11 cellular contexts compared by ENCODE assay signal in genomic region chr12:65189028-65189718, GRCh38. TPM values are rescaled to one million over a fixed set of nuclear protein-coding genes. Genes with fewer than 3 reads are reported as not detected.
DNase-seq lines count a peak whose midpoint lies in the region; ATAC-seq and TF ChIP-seq lines count a peak whose summit lies in the region.
"Had no signal": no experiment of that assay in that cellular context is flagged by ENCODE, and none has a peak within 500 bp of the region (broad histone marks: within the 10 kb centered on the region; RNA-seq: fewer than 3 reads in every experiment).

No MANE protein-coding gene starts in this region.

- H4K20me1 ChIP-seq in PC-9 (ENCODE audit: insufficient read depth) (peaks cover 12% of the 10 kb centered on the region), PC-3 (ENCODE audit: low read length) (peaks cover 4% of the 10 kb centered on the region; the same call in 1 of the 2 replicates)

- BruUV-seq in PC-9 (replicated peaks; lab: Mats Ljungman, UMichigan) (no TSS peak), PC-3 (replicated peaks; lab: Mats Ljungman, UMichigan) (no TSS peak)

- H2AFZ ChIP-seq in PC-9 (no peak overlapping the region), PC-3 (ENCODE audit: low read length) (no peak overlapping the region)

- no peak overlapping the region for H3K4me3 ChIP-seq in suprapubic skin
- H3K4me3 ChIP-seq in PC-9 = no peak overlapping the region
- no peak overlapping the region for H3K4me3 ChIP-seq in PC-3 (ENCODE audit: low read length)
- H3K4me3 ChIP-seq in esophagus muscularis mucosa = no peak overlapping the region
- H3K4me3 ChIP-seq: pancreas had no signal

- intact Hi-C loops in CD4-positive, alpha-beta T cell (cut with DNase I, micrococcal nuclease) = no loop called here
- intact Hi-C loops in PC-9 (cut with micrococcal nuclease; ENCODE audit: unreplicated experiment) (no loop called here), PC-3 (cut with micrococcal nuclease) (no loop called here), esophagus muscularis mucosa (cut with DNase I) (no loop called here)

- POLR2A ChIA-PET in CD4-positive, alpha-beta T cell (lab: Charles Lee) = no interaction called here
- POLR2A ChIA-PET in PC-9 (lab: Charles Lee; ENCODE audit: unreplicated experiment) = interaction anchor here (0.6 kb wide), 1 partner anchor 16 kb away, joined by 8 read pairs; no protein-coding TSS in a partner anchor
- POLR2A ChIA-PET in PC-3 (lab: Charles Lee; ENCODE audit: unreplicated experiment) = no interaction called here

- peak overlapping the region; percentile 35 for H3K27ac Mint-ChIP-seq in CD4-positive, alpha-beta T cell

- no peak for ATAC-seq in CD4-positive, alpha-beta T cell (ENCODE audit: poor library complexity)
- ATAC-seq in GM19328 (IDR thresholded peaks at IDR 0.05; ENCODE audit: unreplicated experiment) = peak; percentile 96
- ATAC-seq in HG02763 (IDR thresholded peaks at IDR 0.05; ENCODE audit: unreplicated experiment) = peak; percentile 95
- peak; percentile 95 for ATAC-seq in HG03558 (IDR thresholded peaks at IDR 0.05; ENCODE audit: extremely low read depth, unreplicated experiment)
- ATAC-seq in PC-3 = no peak
- ATAC-seq: activated CD4-positive, CD25-positive, alpha-beta regulatory T cell treated with anti-CD3 and anti-CD28 coated beads, Interleukin-2, amount 50 U/mL, for 24 hours; pancreas had no signal

- H3K36me3 ChIP-seq in suprapubic skin (no peaks in the 10 kb centered on the region), PC-9 (ENCODE audit: low read depth) (no peaks in the 10 kb centered on the region), PC-3 (ENCODE audit: low read depth, low read length) (peaks cover 3% of the 10 kb centered on the region; the same call in 1 of the 2 replicates), esophagus muscularis mucosa (no peaks in the 10 kb centered on the region)
- H3K36me3 ChIP-seq: pancreas had no signal

- no peak for TF ChIP-seq EP300 in suprapubic skin (IDR thresholded peaks at IDR 0.05)
- no peak for TF ChIP-seq EP300 in esophagus muscularis mucosa (IDR thresholded peaks at IDR 0.05)

- no peak overlapping the region for H3K9ac ChIP-seq in PC-3 (ENCODE audit: low read length)

- no peaks in the 10 kb centered on the region for H3K9me3 ChIP-seq in CD4-positive, alpha-beta T cell (ENCODE audit: control insufficient read depth, low read length)
- H3K9me3 ChIP-seq in suprapubic skin (no peaks in the 10 kb centered on the region), PC-9 (ENCODE audit: insufficient read depth, low read depth) (no peaks in the 10 kb centered on the region), PC-3 (ENCODE audit: low read length) (no peaks in the 10 kb centered on the region), esophagus muscularis mucosa (no peaks in the 10 kb centered on the region)
- H3K9me3 ChIP-seq: pancreas had no signal

- no peak overlapping the region for H3K4me2 ChIP-seq in PC-9
- H3K4me2 ChIP-seq in PC-3 (ENCODE audit: low read length) = no peak overlapping the region

- no peak overlapping the region for H3K4me3 Mint-ChIP-seq in CD4-positive, alpha-beta T cell

- no peaks in the 10 kb centered on the region for H3K27me3 ChIP-seq in CD4-positive, alpha-beta T cell (ENCODE audit: control insufficient read depth, insufficient read depth, low read length)
- no peaks in the 10 kb centered on the region for H3K27me3 ChIP-seq in suprapubic skin
- H3K27me3 ChIP-seq in PC-9 (ENCODE audit: insufficient read depth, low read depth) = no peaks in the 10 kb centered on the region
- H3K27me3 ChIP-seq in PC-3 (ENCODE audit: low read length) = no peaks in the 10 kb centered on the region
- no peaks in the 10 kb centered on the region for H3K27me3 ChIP-seq in esophagus muscularis mucosa
- H3K27me3 ChIP-seq: pancreas had no signal

- no peak for TF ChIP-seq CTCF in CD4-positive, alpha-beta T cell (IDR thresholded peaks at IDR 0.05)
- no peak for TF ChIP-seq CTCF in suprapubic skin (IDR thresholded peaks at IDR 0.05)
- TF ChIP-seq CTCF in PC-9 (conservative IDR thresholded peaks at IDR 0.05) = no peak
- TF ChIP-seq CTCF in PC-3 (conservative IDR thresholded peaks at IDR 0.05; ENCODE audit: low read depth, low read length) = no peak
- TF ChIP-seq CTCF in esophagus muscularis mucosa (IDR thresholded peaks at IDR 0.05) = no peak

- H3K27ac ChIP-seq in CD4-positive, alpha-beta T cell (ENCODE audit: low read depth, low read length) = no peak overlapping the region
- H3K27ac ChIP-seq in suprapubic skin = no peak overlapping the region
- no peak overlapping the region for H3K27ac ChIP-seq in PC-9
- no peak overlapping the region for H3K27ac ChIP-seq in PC-3 (ENCODE audit: low read length)
- H3K27ac ChIP-seq in esophagus muscularis mucosa (replicated peaks in 1 of 4) = no peak overlapping the region
- H3K27ac ChIP-seq: pancreas had no signal

- peaks cover 66% of the 10 kb centered on the region for H3K79me2 ChIP-seq in PC-9 (ENCODE audit: low read depth)
- H3K79me2 ChIP-seq in PC-3 (ENCODE audit: low read length) = peaks cover 65% of the 10 kb centered on the region

- no peaks in the 10 kb centered on the region for H3K27me3 Mint-ChIP-seq in CD4-positive, alpha-beta T cell

- H3F3A ChIP-seq in PC-9 (ENCODE audit: insufficient read depth, low read depth) (no peaks in the 10 kb centered on the region), PC-3 (ENCODE audit: low read length, unreplicated experiment) (no peaks in the 10 kb centered on the region)

- CTCF ChIA-PET in CD4-positive, alpha-beta T cell (lab: Charles Lee) = no interaction called here
- CTCF ChIA-PET in PC-9 (lab: Charles Lee) (no interaction called here), PC-3 (lab: Charles Lee) (no interaction called here)

- TF ChIP-seq POLR2A in suprapubic skin (IDR thresholded peaks at IDR 0.05) = no peak
- TF ChIP-seq POLR2A in esophagus muscularis mucosa (IDR thresholded peaks at IDR 0.05; ENCODE audit: low read depth) = no peak

- H3K4me1 Mint-ChIP-seq in CD4-positive, alpha-beta T cell (ENCODE audit: low read depth) = peaks cover 79% of the 10 kb centered on the region

- 96% methylated on average over 4 of the region's 4 CpGs for WGBS in suprapubic skin
- whole genome bisulfite sequencing in esophagus muscularis mucosa = 89% methylated on average over 4 of the region's 4 CpGs

- no peaks in the 10 kb centered on the region for H3K9me2 ChIP-seq in PC-9 (ENCODE audit: insufficient read depth)
- H3K9me2 ChIP-seq in PC-3 (replicated peaks; ENCODE audit: low read length) = no peaks in the 10 kb centered on the region

- H3K36me3 Mint-ChIP-seq in CD4-positive, alpha-beta T cell (ENCODE audit: low read depth) = peaks cover 47% of the 10 kb centered on the region

- DNase-seq in CD4-positive, alpha-beta T cell = no peak
- DNase-seq in suprapubic skin (ENCODE audit: low spot score in 2 of 2) = no peak
- no peak for DNase-seq in PC-9
- DNase-seq in PC-3 = no peak
- DNase-seq in esophagus muscularis mucosa (ENCODE audit: extremely low spot score) = no peak
- DNase-seq: NCI-H748 treated with DMSO at 0.1 percent for 48 hours, pancreas had no signal

- no peaks in the 10 kb centered on the region for H3K9me3 Mint-ChIP-seq in CD4-positive, alpha-beta T cell

- H3K4me1 ChIP-seq in suprapubic skin (no peaks in the 10 kb centered on the region), PC-9 (replicated peaks; ENCODE audit: insufficient read depth) (no peaks in the 10 kb centered on the region), PC-3 (ENCODE audit: insufficient read depth, low read length) (no peaks in the 10 kb centered on the region; the same call in 1 of the 2 replicates), esophagus muscularis mucosa (peaks cover 11 to 31% (median 26%) of the 10 kb centered on the region in 4 donors)

RNA-seq across cellular contexts. Expression of gene LEMD3, which starts 19.8 kb away (rescaled TPM):
- 10 to 100 TPM; 67.1 to 68.8 TPM for total RNA-seq in CD4-positive, alpha-beta T cell
- total RNA-seq in suprapubic skin (10 to 100 TPM; 24.8 to 44.6 (median 37.4) TPM), PC-9 (2021) (17.8 and 24.4 TPM in 2 replicates), PC-3 (2014; rRNA removed) (57.8 and 71.5 TPM in 2 replicates), esophagus muscularis mucosa (10 to 100 TPM; 26.6 to 39.0 (median 29.3) TPM)

Comparison
In these comparisons a context has a peak if more than half of its experiments do, and no peak if none do; other contexts are left out.
1. ATAC-seq: peak in GM19328 (single experiment), HG02763 (single experiment) and HG03558 (single experiment); none in CD4-positive, alpha-beta T cell (single experiment) and PC-3 (single experiment).